ENCODE assay signal across 8 cellular contexts in genomic region chr22:20552450-20552894, GRCh38. TPM values are rescaled to one million over a fixed set of nuclear protein-coding genes. Genes with fewer than 3 reads are reported as not detected.
DNase-seq lines count a peak whose midpoint lies in the region; ATAC-seq, FAIRE-seq and TF ChIP-seq lines count a peak whose summit lies in the region.

No MANE protein-coding gene starts in this region.

- no peak for FAIRE-seq in pancreas (lab: Jason Lieb, UNC)

- H3K27me3 ChIP-seq in cardiac muscle cell = no peaks in the 10 kb centered on the region
- H3K27me3 ChIP-seq in pancreas = no peaks in the 10 kb centered on the region

- peak overlapping the region; percentile 75 for H3K4me3 Mint-ChIP-seq in activated T-helper 1 cell treated with anti-CD3 and anti-CD28 coated beads, Interleukin-12 subunit alpha, Interleukin-12 subunit beta, Interleukin-2, Interleukin-4 antibody, amounts not matched to agents 30 ng/mL and 10 ng/mL and 1 ng/mL, durations not matched to agents 14 hours and 24 hours and 36 hours

- DNase-seq in AG20443 (ENCODE audit: low spot score) (peak; percentile 88), cardiac muscle cell (ENCODE audit: low read depth in 1 of 2, low spot score in 1 of 2) (peak in 1 of 2 donors; percentile 14), pancreas (peak in 3 of 6 donors; percentile 42 to 63 (median 46)), HuH-7 (ENCODE audit: low spot score) (no peak), amniotic stem cell (lab: John Stamatoyannopoulos, UW) (no peak)
- no peak for DNase-seq in activated T-helper 1 cell treated with anti-CD3 and anti-CD28 coated beads, Interleukin-12 subunit alpha, Interleukin-12 subunit beta, Interleukin-2, Interleukin-4 antibody, amounts not matched to agents 30 ng/mL and 10 ng/mL and 1 ng/mL, durations not matched to agents 14 hours and 24 hours and 36 hours (ENCODE audit: low spot score)

- H3K27me3 Mint-ChIP-seq in activated T-helper 1 cell treated with anti-CD3 and anti-CD28 coated beads, Interleukin-12 subunit alpha, Interleukin-12 subunit beta, Interleukin-2, Interleukin-4 antibody, amounts not matched to agents 30 ng/mL and 10 ng/mL and 1 ng/mL, durations not matched to agents 14 hours and 24 hours and 36 hours (ENCODE audit: insufficient read depth) = no peaks in the 10 kb centered on the region

- H3K36me3 ChIP-seq in cardiac muscle cell (peaks cover 3% of the 10 kb centered on the region), pancreas (no peaks in the 10 kb centered on the region)

- peak overlapping the region; percentile 82 for H3K27ac ChIP-seq in cardiac muscle cell
- peak overlapping the region; percentile 75 to 85 (median 83) for H3K27ac ChIP-seq in pancreas

- H3K4me1 ChIP-seq in cardiac muscle cell (ENCODE audit: low read depth) (peaks cover 50% of the 10 kb centered on the region), pancreas (peaks cover 25 to 33% (median 32%) of the 10 kb centered on the region in 3 donors)

- peaks cover 33% of the 10 kb centered on the region for H3K36me3 Mint-ChIP-seq in activated T-helper 1 cell treated with anti-CD3 and anti-CD28 coated beads, Interleukin-12 subunit alpha, Interleukin-12 subunit beta, Interleukin-2, Interleukin-4 antibody, amounts not matched to agents 30 ng/mL and 10 ng/mL and 1 ng/mL, durations not matched to agents 14 hours and 24 hours and 36 hours (ENCODE audit: low read depth)

- peaks cover 69% of the 10 kb centered on the region for H3K4me1 Mint-ChIP-seq in activated T-helper 1 cell treated with anti-CD3 and anti-CD28 coated beads, Interleukin-12 subunit alpha, Interleukin-12 subunit beta, Interleukin-2, Interleukin-4 antibody, amounts not matched to agents 30 ng/mL and 10 ng/mL and 1 ng/mL, durations not matched to agents 14 hours and 24 hours and 36 hours (ENCODE audit: low read depth)

- peak overlapping the region; percentile 95 for H3K27ac Mint-ChIP-seq in activated T-helper 1 cell treated with anti-CD3 and anti-CD28 coated beads, Interleukin-12 subunit alpha, Interleukin-12 subunit beta, Interleukin-2, Interleukin-4 antibody, amounts not matched to agents 30 ng/mL and 10 ng/mL and 1 ng/mL, durations not matched to agents 14 hours and 24 hours and 36 hours

- intact Hi-C loops in activated T-helper 1 cell treated with anti-CD3 and anti-CD28 coated beads, Interleukin-12 subunit alpha, Interleukin-12 subunit beta, Interleukin-2, Interleukin-4 antibody, amounts not matched to agents 30 ng/mL and 10 ng/mL and 1 ng/mL, durations not matched to agents 14 hours and 24 hours and 36 hours (cut with micrococcal nuclease) = no loop called here
- intact Hi-C loops in pancreas (cut with DNase I) = no loop called here

- H3K9me3 ChIP-seq in cardiac muscle cell (ENCODE audit: low read depth) (no peaks in the 10 kb centered on the region), pancreas (no peaks in the 10 kb centered on the region)

- no peaks in the 10 kb centered on the region for H3K9me3 Mint-ChIP-seq in activated T-helper 1 cell treated with anti-CD3 and anti-CD28 coated beads, Interleukin-12 subunit alpha, Interleukin-12 subunit beta, Interleukin-2, Interleukin-4 antibody, amounts not matched to agents 30 ng/mL and 10 ng/mL and 1 ng/mL, durations not matched to agents 14 hours and 24 hours and 36 hours

- WGBS in pancreas, 2 donors = 42 to 44% methylated on average over 7 of the region's 7 CpGs

- TF ChIP-seq CTCF in cardiac muscle cell (IDR thresholded peaks at IDR 0.05; ENCODE audit: low read depth, low read length) = no peak
- no peak for TF ChIP-seq CTCF in pancreas (IDR thresholded peaks at IDR 0.05)

- peak; percentile 53 to 60 (median 56) for ATAC-seq in pancreas
- ATAC-seq in GM18519 (IDR thresholded peaks at IDR 0.05; ENCODE audit: low FRiP score, unreplicated experiment) = no peak
- ATAC-seq in GM21423 (IDR thresholded peaks at IDR 0.05; ENCODE audit: unreplicated experiment) = no peak

- H3K4me3 ChIP-seq in cardiac muscle cell = no peak overlapping the region
- H3K4me3 ChIP-seq in pancreas = no peak overlapping the region

RNA-seq across cellular contexts. Expression of gene MED15, which starts 45.1 kb away (rescaled TPM):
- 103 and 110 TPM in 2 replicates for total RNA-seq in activated T-helper 1 cell treated with anti-CD3 and anti-CD28 coated beads, Interleukin-12 subunit alpha, Interleukin-12 subunit beta, Interleukin-2, Interleukin-4 antibody, amounts not matched to agents 30 ng/mL and 10 ng/mL and 1 ng/mL, durations not matched to agents 14 hours and 24 hours and 36 hours
- total RNA-seq in cardiac muscle cell (41.9 and 45.1 TPM in 2 replicates), pancreas (10 to 100 TPM; 27.1 to 47.9 (median 35.4) TPM)
- polyA plus RNA-seq in cardiac muscle cell (45.3 and 59.5 TPM in 2 replicates), pancreas (10 to 100 TPM; 61.0 to 61.7 TPM)

RNA-seq across cellular contexts. Expression of gene KLHL22, which starts 56.9 kb away (rescaled TPM):
- total RNA-seq in activated T-helper 1 cell treated with anti-CD3 and anti-CD28 coated beads, Interleukin-12 subunit alpha, Interleukin-12 subunit beta, Interleukin-2, Interleukin-4 antibody, amounts not matched to agents 30 ng/mL and 10 ng/mL and 1 ng/mL, durations not matched to agents 14 hours and 24 hours and 36 hours = 18.8 and 21.9 TPM in 2 replicates
- total RNA-seq in cardiac muscle cell (53.3 and 55.0 TPM in 2 replicates), pancreas (10 to 100 TPM in 4 of 6 donors, 1 to 10 TPM in 2; 9.9 to 15.0 (median 12.4) TPM)
- polyA plus RNA-seq in cardiac muscle cell (31.9 and 33.8 TPM in 2 replicates), pancreas (10 to 100 TPM; 22.2 to 22.9 TPM)

Comparison
In these comparisons a context has a peak if more than half of its experiments do, and no peak if none do; other contexts are left out.
1. ATAC-seq: peak in pancreas (4 of 4); none in GM18519 (single experiment) and GM21423 (single experiment).